In the genomic region with DNA sequence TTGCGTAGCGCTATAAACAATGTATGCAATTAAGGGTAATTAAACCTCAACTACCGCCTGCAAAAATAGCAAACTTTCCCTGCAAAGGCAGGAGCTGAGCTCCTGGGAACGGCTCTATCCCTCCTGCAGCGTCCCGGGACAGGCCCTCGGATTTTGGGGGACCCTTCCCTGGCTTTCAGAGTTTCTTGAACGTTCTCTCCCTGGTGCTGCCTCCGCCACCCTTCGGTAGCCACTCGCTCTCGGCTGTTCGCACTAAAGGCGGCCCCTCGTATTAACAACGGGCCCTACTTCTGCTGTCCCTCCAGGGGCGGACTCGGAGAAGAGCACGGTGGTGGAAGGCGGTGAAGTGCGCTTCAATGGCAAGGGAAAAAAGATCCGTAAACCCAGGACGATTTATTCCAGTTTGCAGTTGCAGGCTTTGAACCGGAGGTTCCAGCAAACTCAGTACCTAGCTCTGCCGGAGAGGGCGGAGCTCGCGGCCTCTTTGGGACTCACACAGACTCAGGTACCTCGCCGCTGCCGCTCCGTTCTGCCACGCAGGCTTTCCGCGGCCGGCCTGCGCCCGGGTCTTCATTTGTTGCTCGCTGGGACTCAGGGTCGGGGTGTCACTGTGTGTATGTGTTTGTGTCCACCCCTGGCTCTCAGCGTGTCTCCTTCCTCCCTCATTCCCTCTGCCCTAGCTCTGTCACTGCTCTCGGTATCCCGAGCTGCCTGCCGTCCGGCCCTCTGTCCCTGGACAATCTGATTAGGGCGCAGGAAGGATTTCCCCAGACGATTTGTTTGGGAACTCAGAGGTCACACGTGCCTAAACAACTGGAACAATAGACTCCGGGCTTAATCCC, we compare ENCODE assay signal across 1 cellular context.
TF ChIP-seq lines count a peak whose summit lies in the region.

No MANE protein-coding gene starts in this region.

TF ChIP-seq in HepG2, 621 proteins besides CTCF, POLR2A, EP300 and RAD21 (continued from another document):
- TF ChIP-seq, protein P1, sequence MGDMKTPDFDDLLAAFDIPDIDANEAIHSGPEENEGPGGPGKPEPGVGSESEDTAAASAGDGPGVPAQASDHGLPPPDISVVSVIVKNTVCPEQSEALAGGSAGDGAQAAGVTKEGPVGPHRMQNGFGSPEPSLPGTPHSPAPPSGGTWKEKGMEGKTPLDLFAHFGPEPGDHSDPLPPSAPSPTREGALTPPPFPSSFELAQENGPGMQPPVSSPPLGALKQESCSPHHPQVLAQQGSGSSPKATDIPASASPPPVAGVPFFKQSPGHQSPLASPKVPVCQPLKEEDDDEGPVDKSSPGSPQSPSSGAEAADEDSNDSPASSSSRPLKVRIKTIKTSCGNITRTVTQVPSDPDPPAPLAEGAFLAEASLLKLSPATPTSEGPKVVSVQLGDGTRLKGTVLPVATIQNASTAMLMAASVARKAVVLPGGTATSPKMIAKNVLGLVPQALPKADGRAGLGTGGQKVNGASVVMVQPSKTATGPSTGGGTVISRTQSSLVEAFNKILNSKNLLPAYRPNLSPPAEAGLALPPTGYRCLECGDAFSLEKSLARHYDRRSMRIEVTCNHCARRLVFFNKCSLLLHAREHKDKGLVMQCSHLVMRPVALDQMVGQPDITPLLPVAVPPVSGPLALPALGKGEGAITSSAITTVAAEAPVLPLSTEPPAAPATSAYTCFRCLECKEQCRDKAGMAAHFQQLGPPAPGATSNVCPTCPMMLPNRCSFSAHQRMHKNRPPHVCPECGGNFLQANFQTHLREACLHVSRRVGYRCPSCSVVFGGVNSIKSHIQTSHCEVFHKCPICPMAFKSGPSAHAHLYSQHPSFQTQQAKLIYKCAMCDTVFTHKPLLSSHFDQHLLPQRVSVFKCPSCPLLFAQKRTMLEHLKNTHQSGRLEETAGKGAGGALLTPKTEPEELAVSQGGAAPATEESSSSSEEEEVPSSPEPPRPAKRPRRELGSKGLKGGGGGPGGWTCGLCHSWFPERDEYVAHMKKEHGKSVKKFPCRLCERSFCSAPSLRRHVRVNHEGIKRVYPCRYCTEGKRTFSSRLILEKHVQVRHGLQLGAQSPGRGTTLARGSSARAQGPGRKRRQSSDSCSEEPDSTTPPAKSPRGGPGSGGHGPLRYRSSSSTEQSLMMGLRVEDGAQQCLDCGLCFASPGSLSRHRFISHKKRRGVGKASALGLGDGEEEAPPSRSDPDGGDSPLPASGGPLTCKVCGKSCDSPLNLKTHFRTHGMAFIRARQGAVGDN (CRISPR knock-in tag; IDR thresholded peaks at IDR 0.05): peak; percentile 73
- TF ChIP-seq ZNF777 (CRISPR knock-in tag; IDR thresholded peaks at IDR 0.05): peak; percentile 79
- TF ChIP-seq ZNF589 (CRISPR knock-in tag; conservative IDR thresholded peaks at IDR 0.05): no peak
- TF ChIP-seq, protein P2, sequence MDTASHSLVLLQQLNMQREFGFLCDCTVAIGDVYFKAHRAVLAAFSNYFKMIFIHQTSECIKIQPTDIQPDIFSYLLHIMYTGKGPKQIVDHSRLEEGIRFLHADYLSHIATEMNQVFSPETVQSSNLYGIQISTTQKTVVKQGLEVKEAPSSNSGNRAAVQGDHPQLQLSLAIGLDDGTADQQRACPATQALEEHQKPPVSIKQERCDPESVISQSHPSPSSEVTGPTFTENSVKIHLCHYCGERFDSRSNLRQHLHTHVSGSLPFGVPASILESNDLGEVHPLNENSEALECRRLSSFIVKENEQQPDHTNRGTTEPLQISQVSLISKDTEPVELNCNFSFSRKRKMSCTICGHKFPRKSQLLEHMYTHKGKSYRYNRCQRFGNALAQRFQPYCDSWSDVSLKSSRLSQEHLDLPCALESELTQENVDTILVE (CRISPR knock-in tag; IDR thresholded peaks at IDR 0.05): peak; percentile 8; the same call in 1 of the 2 replicates
- TF ChIP-seq MYC (CRISPR knock-in tag; IDR thresholded peaks at IDR 0.05; ENCODE audit: borderline replicate concordance): 0 out of 2 replicates have a peak, but pooled peaks have one; percentile 34
- TF ChIP-seq SAP130 (CRISPR knock-in tag; IDR thresholded peaks at IDR 0.05; ENCODE audit: low read depth): peak; percentile 7; the same call in 1 of the 2 replicates
- peak; percentile 71; the same call in 1 of the 2 replicates for TF ChIP-seq KMT2A (CRISPR knock-in tag; IDR thresholded peaks at IDR 0.05)
- TF ChIP-seq ZNF20 (CRISPR knock-in tag; IDR thresholded peaks at IDR 0.05): no peak
- peak; percentile 74 for TF ChIP-seq ZNF891 (CRISPR knock-in tag; IDR thresholded peaks at IDR 0.05)
